Comparison of ENCODE assay signal across 15 cellular contexts in the genomic region with DNA sequence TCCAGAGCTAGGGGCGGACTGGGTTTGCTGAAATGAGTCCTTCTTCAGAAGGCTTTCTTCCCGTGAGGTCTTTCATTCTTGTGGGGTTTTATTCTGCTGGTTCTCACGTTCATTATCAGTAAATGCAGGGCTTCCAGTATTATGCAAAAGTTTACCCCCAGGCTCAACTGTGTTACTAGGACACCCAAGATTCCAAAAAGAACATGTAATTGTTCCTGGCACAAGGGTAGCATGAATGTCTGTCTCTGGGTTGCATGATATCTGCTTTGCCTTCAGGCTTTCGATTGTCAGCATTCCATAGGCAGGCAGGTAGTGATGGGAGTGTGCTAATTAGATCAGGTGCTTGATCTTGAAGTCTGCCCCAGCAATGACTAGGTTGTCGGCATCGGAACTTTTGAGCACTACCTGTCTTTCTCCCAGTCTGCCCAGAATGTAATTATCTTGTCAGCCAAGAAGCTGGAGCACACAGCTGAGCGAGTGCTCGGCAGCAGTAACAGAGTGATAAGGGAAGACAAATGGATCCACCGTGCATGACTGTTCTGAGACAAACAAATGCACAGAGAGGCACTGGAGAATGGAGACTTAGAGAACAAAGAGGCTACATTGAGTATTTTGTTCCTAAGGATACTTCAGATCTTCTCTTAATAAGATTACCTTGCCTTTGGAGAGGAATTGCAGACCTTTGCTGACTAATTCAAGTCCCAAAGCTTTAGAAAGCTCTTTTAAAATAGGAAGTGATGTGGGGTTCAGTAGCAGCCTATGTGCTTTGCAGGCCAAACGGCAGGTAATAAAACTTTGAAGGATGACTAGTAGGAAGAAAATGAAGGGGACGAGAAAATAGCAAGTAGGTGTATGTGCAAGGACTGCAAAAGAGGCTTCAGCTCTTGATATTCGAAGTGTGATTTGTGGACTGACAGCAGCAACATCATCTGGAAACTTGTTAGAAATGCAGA. TPM values are rescaled to one million over a fixed set of nuclear protein-coding genes. Genes with fewer than 3 reads are reported as not detected.
A peak's percentile ranks its signal among the peaks of the same experiment; 100 is the strongest.
DNase-seq lines count a peak whose midpoint lies in the region; ATAC-seq and TF ChIP-seq lines count a peak whose summit lies in the region.
"Had no signal": no experiment of that assay in that cellular context is flagged by ENCODE, and none has a peak within 500 bp of the region (broad histone marks: within the 10 kb centered on the region; RNA-seq: fewer than 3 reads in every experiment).

No MANE protein-coding gene starts in this region.

- TF ChIP-seq CTCF in uterus (IDR thresholded peaks at IDR 0.05): no peak

- no peaks in the 10 kb centered on the region for H3K9me3 ChIP-seq in uterus
- no peaks in the 10 kb centered on the region for H3K9me3 ChIP-seq in aorta (ENCODE audit: control insufficient read depth, low read length)
- H3K9me3 ChIP-seq: esophagus squamous epithelium had no signal

- ATAC-seq in aorta (ENCODE audit: low FRiP score): no peak
- ATAC-seq in HG03196 (IDR thresholded peaks at IDR 0.05; ENCODE audit: unreplicated experiment): no peak
- ATAC-seq: T-helper 17 cell had no signal

- H3K4me3 ChIP-seq in uterus (no peak overlapping the region), aorta (ENCODE audit: low read length in 2 of 2) (no peak overlapping the region)
- H3K4me3 ChIP-seq: esophagus squamous epithelium had no signal

- WGBS in aorta, 2 donors: 61 to 68% methylated on average over 12 of the region's 12 CpGs

- H3K27me3 ChIP-seq in uterus: no peaks in the 10 kb centered on the region
- H3K27me3 ChIP-seq in aorta (ENCODE audit: control insufficient read depth in 1 of 2, insufficient read depth in 2 of 2, low read length in 1 of 2): no peaks in the 10 kb centered on the region
- H3K27me3 ChIP-seq: esophagus squamous epithelium had no signal

- H3K36me3 ChIP-seq in uterus (no peaks in the 10 kb centered on the region), aorta (ENCODE audit: control insufficient read depth in 1 of 2, insufficient read depth in 2 of 2, low read length in 1 of 2) (no peaks in the 10 kb centered on the region)

- intact Hi-C loops in uterus (cut with DNase I; ENCODE audit: low total_unique reads): no loop called here
- intact Hi-C loops in aorta (cut with DNase I): no loop called here

- DNase-seq in NCI-H526 treated with DMSO at 0.1 percent for 48 hours (lab: John Stamatoyannopoulos, UW) (peak; percentile 30), dedifferentiated amniotic fluid mesenchymal stem cell (ENCODE audit: extremely low spot score) (peak; percentile 17), left kidney (ENCODE audit: low read depth, low spot score) (peak; percentile 36), uterus (no peak), aorta (no peak), H4 (ENCODE audit: low spot score) (no peak)
- DNase-seq: esophagus squamous epithelium; GOT3; midbrain; MM.1S; NK-92 treated with Interleukin-12 subunit alpha and Interleukin-12 subunit beta, amount 100 ng/mL, for 24 hours; stimulated activated CD4-positive, alpha-beta T cell treated with anti-CD3 and anti-CD28 coated beads, Interleukin-15, amount 100 ng/mL, for 24 hours; stimulated activated naive CD4-positive, alpha-beta T cell treated with Interleukin-2 at 50 U/mL for 16 hours; T-helper 17 cell had no signal

- H3K27ac ChIP-seq in uterus: peak overlapping the region; percentile 59 to 67
- H3K27ac ChIP-seq in aorta (ENCODE audit: low read depth in 1 of 2, low read length in 2 of 2): no peak overlapping the region

- H3K4me1 ChIP-seq in uterus (peaks cover 0 to 5% of the 10 kb centered on the region in 2 donors), aorta (ENCODE audit: control insufficient read depth in 1 of 2, insufficient read depth in 2 of 2, low read length in 2 of 2) (no peaks in the 10 kb centered on the region)

- no peak for TF ChIP-seq POLR2A in uterus (IDR thresholded peaks at IDR 0.05)

RNA-seq across cellular contexts. Expression of a gene that starts 41.9 kb away (rescaled TPM):
- total RNA-seq in uterus (1 to 10 TPM in 1 of 4 donors, under 1 TPM in 1, not detected in 2; 0.59 to 1.5 TPM), aorta (under 1 TPM in 1 of 2 donors, not detected in 1; 0.18 TPM)
- polyA plus RNA-seq in aorta: under 1 TPM in 1 of 2 donors, not detected in 1; 0.88 TPM
- total RNA-seq in H4 (2014; rRNA removed; shearing (Covaris generic)): not detected in 2 replicates
- total RNA-seq: T-helper 17 cell had no signal

Comparison
In these comparisons a context has a peak if more than half of its experiments do, and no peak if none do; other contexts are left out.
1. DNase-seq: peak in NCI-H526 treated with DMSO at 0.1 percent for 48 hours (single experiment), dedifferentiated amniotic fluid mesenchymal stem cell (single experiment) and left kidney (single experiment); none in uterus (0 of 2), aorta (0 of 2) and H4 (single experiment).
2. H3K27ac ChIP-seq: peak in uterus (2 of 2); none in aorta (0 of 2).